In genomic region chr6:119390276-119390793, GRCh38 we compare ENCODE assay signal across 28 cellular contexts. TPM values are rescaled to one million over a fixed set of nuclear protein-coding genes. Genes with fewer than 3 reads are reported as not detected.
DNase-seq lines count a peak whose midpoint lies in the region; ATAC-seq, FAIRE-seq and TF ChIP-seq lines count a peak whose summit lies in the region.
"Had no signal": no experiment of that assay in that cellular context is flagged by ENCODE, and none has a peak within 500 bp of the region (broad histone marks: within the 10 kb centered on the region; RNA-seq: fewer than 3 reads in every experiment).

No MANE protein-coding gene starts in this region.

- ATAC-seq in HG03135 (IDR thresholded peaks at IDR 0.05; ENCODE audit: unreplicated experiment) (no peak), pancreas (no peak)
- ATAC-seq in activated naive CD8-positive, alpha-beta T cell treated with anti-CD3 and anti-CD28 coated beads, Interleukin-2, amount 50 U/mL, for 24 hours = no peak
- ATAC-seq: naive thymus-derived CD4-positive, alpha-beta T cell; Panc1; stimulated activated naive B cell treated with anti-CD40 and anti-IgM and Interleukin-4, amounts not matched to agents 10 μg/mL and 1 μg/mL and 100 μg/mL, for 72 hours had no signal

- H3K4me3 ChIP-seq in epithelial cell of esophagus (ENCODE audit: low read length) = no peak overlapping the region
- H3K4me3 ChIP-seq in pancreas = no peak overlapping the region
- H3K4me3 ChIP-seq: adrenal gland; BLaER1 treated with 17β-estradiol and CSF1 and Interleukin-3, amounts not matched to agents 10 nM and 100 nM; cardiac muscle cell; SJCRH30; suprapubic skin had no signal

- no peaks in the 10 kb centered on the region for H3K4me1 Mint-ChIP-seq in activated naive CD8-positive, alpha-beta T cell treated with anti-CD3 and anti-CD28 coated beads, Interleukin-2, amount 50 U/mL, for 24 hours
- H3K4me1 Mint-ChIP-seq: naive thymus-derived CD4-positive, alpha-beta T cell had no signal

- TF ChIP-seq CTCF in epithelial cell of esophagus (IDR thresholded peaks at IDR 0.05; ENCODE audit: insufficient read depth, low read depth, low read length, missing control alignments) (no peak), pancreas (IDR thresholded peaks at IDR 0.05) (no peak)

- H3K27ac ChIP-seq in pancreas = no peak overlapping the region
- H3K27ac ChIP-seq: adrenal gland; BLaER1 treated with 17β-estradiol and CSF1 and Interleukin-3, amounts not matched to agents 10 nM and 100 nM; cardiac muscle cell; SJCRH30; suprapubic skin had no signal

- no peaks in the 10 kb centered on the region for H3K27me3 ChIP-seq in pancreas
- H3K27me3 ChIP-seq: adrenal gland; BLaER1 treated with 17β-estradiol and CSF1 and Interleukin-3, amounts not matched to agents 10 nM and 100 nM; cardiac muscle cell; SJCRH30; suprapubic skin had no signal

- no peaks in the 10 kb centered on the region for H3K9me3 ChIP-seq in pancreas
- H3K9me3 ChIP-seq: adrenal gland, SJCRH30 had no signal

- H3K27ac Mint-ChIP-seq in activated naive CD8-positive, alpha-beta T cell treated with anti-CD3 and anti-CD28 coated beads, Interleukin-2, amount 50 U/mL, for 24 hours = no peak overlapping the region
- H3K27ac Mint-ChIP-seq: activated T-cell treated with anti-CD3 and anti-CD28 coated beads, Interleukin-2, amount 50 U/mL, for 24 hours; naive thymus-derived CD4-positive, alpha-beta T cell; stimulated activated naive B cell treated with anti-CD40 and anti-IgM and Interleukin-4, amounts not matched to agents 10 μg/mL and 1 μg/mL and 100 μg/mL, for 72 hours had no signal

- no peaks in the 10 kb centered on the region for H3K27me3 Mint-ChIP-seq in activated naive CD8-positive, alpha-beta T cell treated with anti-CD3 and anti-CD28 coated beads, Interleukin-2, amount 50 U/mL, for 24 hours
- H3K27me3 Mint-ChIP-seq: activated T-cell treated with anti-CD3 and anti-CD28 coated beads, Interleukin-2, amount 50 U/mL, for 24 hours; stimulated activated naive B cell treated with anti-CD40 and anti-IgM and Interleukin-4, amounts not matched to agents 10 μg/mL and 1 μg/mL and 100 μg/mL, for 72 hours had no signal

- DNase-seq in GM03348 (ENCODE audit: low spot score) = peak; percentile 5
- DNase-seq in NCI-H82 treated with DMSO at 0.1 percent for 48 hours (lab: John Stamatoyannopoulos, UW; ENCODE audit: unreplicated experiment) = peak; percentile 85
- DNase-seq in epithelial cell of esophagus (ENCODE audit: low read depth) = peak; percentile 8
- DNase-seq in myocyte (ENCODE audit: low read depth) = peak; percentile 13
- DNase-seq in activated naive CD8-positive, alpha-beta T cell treated with anti-CD3 and anti-CD28 coated beads, Interleukin-2, amount 50 U/mL, for 24 hours = no peak
- no peak for DNase-seq in NOMO-1 treated with dmso at 0.1 percent for 144 hours (lab: John Stamatoyannopoulos, UW; ENCODE audit: unreplicated experiment)
- no peak for DNase-seq in pancreas
- DNase-seq: activated CD4-positive, alpha-beta T cell treated with anti-CD3 and anti-CD28 coated beads for 4 hours; activated T-cell treated with anti-CD3 and anti-CD28 coated beads, Interleukin-2, amount 50 U/mL, for 24 hours; adrenal gland; COR-L47; H7; head of caudate nucleus; naive thymus-derived CD4-positive, alpha-beta T cell; NCI-H1092 treated with DMSO at 0.1 percent for 48 hours; NCI-H2029 treated with DMSO at 0.1 percent for 48 hours; occipital lobe; retina; stimulated activated CD4-positive, alpha-beta T cell treated with anti-CD3 and anti-CD28 coated beads, Interleukin-2, amount 100 ng/mL, for 48 hours; stimulated activated naive B cell treated with anti-CD40 and anti-IgM and Interleukin-4, amounts not matched to agents 10 μg/mL and 1 μg/mL and 100 μg/mL, for 72 hours; T-helper 1 cell had no signal

- H3K36me3 Mint-ChIP-seq in activated naive CD8-positive, alpha-beta T cell treated with anti-CD3 and anti-CD28 coated beads, Interleukin-2, amount 50 U/mL, for 24 hours (ENCODE audit: low read depth) = peaks cover 6% of the 10 kb centered on the region

- no peak for FAIRE-seq in pancreas (lab: Jason Lieb, UNC)
- FAIRE-seq: GM12892 had no signal

- intact Hi-C loops in pancreas (cut with DNase I) = no loop called here

- no peaks in the 10 kb centered on the region for H3K4me1 ChIP-seq in pancreas
- H3K4me1 ChIP-seq: adrenal gland, SJCRH30, suprapubic skin had no signal

- H3K4me3 Mint-ChIP-seq in activated naive CD8-positive, alpha-beta T cell treated with anti-CD3 and anti-CD28 coated beads, Interleukin-2, amount 50 U/mL, for 24 hours = no peak overlapping the region
- H3K4me3 Mint-ChIP-seq: activated T-cell treated with anti-CD3 and anti-CD28 coated beads, Interleukin-2, amount 50 U/mL, for 24 hours; naive thymus-derived CD4-positive, alpha-beta T cell; stimulated activated naive B cell treated with anti-CD40 and anti-IgM and Interleukin-4, amounts not matched to agents 10 μg/mL and 1 μg/mL and 100 μg/mL, for 72 hours had no signal

- H3K36me3 ChIP-seq in pancreas = no peaks in the 10 kb centered on the region
- H3K36me3 ChIP-seq: adrenal gland, cardiac muscle cell, SJCRH30, suprapubic skin had no signal

- H3K9me3 Mint-ChIP-seq in activated naive CD8-positive, alpha-beta T cell treated with anti-CD3 and anti-CD28 coated beads, Interleukin-2, amount 50 U/mL, for 24 hours = peaks cover 4% of the 10 kb centered on the region

RNA-seq across cellular contexts. Expression of gene MAN1A1, which starts 40.8 kb away (rescaled TPM):
- total RNA-seq in myocyte = 17.7 and 18.7 TPM in 2 replicates
- polyA plus RNA-seq in myocyte (2012) = 5.9 TPM
- total RNA-seq in pancreas = 10 to 100 TPM; 19.1 to 86.1 (median 35.7) TPM
- 10 to 100 TPM; 11.7 to 27.7 TPM for polyA plus RNA-seq in pancreas

Comparison
In these comparisons a context has a peak if more than half of its experiments do, and no peak if none do; other contexts are left out.
1. DNase-seq: peak in GM03348 (single experiment), NCI-H82 treated with DMSO at 0.1 percent for 48 hours (single experiment), epithelial cell of esophagus (single experiment) and myocyte (single experiment); none in activated naive CD8-positive, alpha-beta T cell treated with anti-CD3 and anti-CD28 coated beads, Interleukin-2, amount 50 U/mL, for 24 hours (single experiment), NOMO-1 treated with dmso at 0.1 percent for 144 hours (single experiment) and pancreas (0 of 6).